ENCODE assay signal across 13 cellular contexts in the genomic region with DNA sequence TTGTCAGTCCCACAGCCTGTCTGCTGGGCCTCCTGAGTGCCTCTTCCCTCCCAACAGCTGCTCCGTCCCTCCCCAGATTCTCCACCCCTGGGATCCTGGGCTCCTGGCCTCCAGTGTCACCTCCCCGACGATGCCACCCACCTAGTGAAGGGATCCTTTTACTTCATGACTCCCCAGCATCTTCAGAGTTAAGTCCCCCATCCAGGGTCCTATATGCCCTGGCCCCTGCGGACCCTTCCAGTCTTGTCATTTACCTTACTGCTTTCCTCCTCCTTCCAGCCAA. TPM values are rescaled to one million over a fixed set of nuclear protein-coding genes. Genes with fewer than 3 reads are reported as not detected.
DNase-seq lines count a peak whose midpoint lies in the region; ATAC-seq and TF ChIP-seq lines count a peak whose summit lies in the region.
"Had no signal": no experiment of that assay in that cellular context is flagged by ENCODE, and none has a peak within 500 bp of the region (broad histone marks: within the 10 kb centered on the region; RNA-seq: fewer than 3 reads in every experiment).

No MANE protein-coding gene starts in this region.

- no peaks in the 10 kb centered on the region for H3K9me3 Mint-ChIP-seq in effector memory CD8-positive, alpha-beta T cell
- H3K9me3 Mint-ChIP-seq in nephron, result no peaks in the 10 kb centered on the region

- H3K4me1 ChIP-seq in cardiac muscle cell (ENCODE audit: low read depth) (peaks cover 23% of the 10 kb centered on the region), upper lobe of right lung (peaks cover 58% of the 10 kb centered on the region)

- H3K27ac Mint-ChIP-seq in effector memory CD8-positive, alpha-beta T cell, result peak overlapping the region; percentile 31 to 86
- peak overlapping the region; percentile 89 to 97 (median 89) for H3K27ac Mint-ChIP-seq in nephron
- H3K27ac Mint-ChIP-seq: progenitor cell of endocrine pancreas had no signal

- H3K4me1 Mint-ChIP-seq in effector memory CD8-positive, alpha-beta T cell (ENCODE audit: low read depth in 2 of 2), result peaks cover 14 to 17% of the 10 kb centered on the region in 2 donors
- H3K4me1 Mint-ChIP-seq in nephron, result peaks cover 52% of the 10 kb centered on the region

- intact Hi-C loops in left cardiac atrium (cut with DNase I), result no loop called here
- intact Hi-C loops in upper lobe of right lung (cut with DNase I), result no loop called here

- peak overlapping the region; percentile 67 for H3K27ac ChIP-seq in cardiac muscle cell
- peak overlapping the region; percentile 82 for H3K27ac ChIP-seq in upper lobe of right lung

- H3K27me3 ChIP-seq in cardiac muscle cell (no peaks in the 10 kb centered on the region), upper lobe of right lung (no peaks in the 10 kb centered on the region)

- ATAC-seq in left cardiac atrium (no peak), upper lobe of right lung (no peak), left lobe of liver (no peak)
- no peak for ATAC-seq in effector memory CD8-positive, alpha-beta T cell (replicated peaks)

- H3K36me3 ChIP-seq in cardiac muscle cell (no peaks in the 10 kb centered on the region), upper lobe of right lung (peaks cover 7% of the 10 kb centered on the region)

- H3K27me3 Mint-ChIP-seq in effector memory CD8-positive, alpha-beta T cell, result no peaks in the 10 kb centered on the region
- no peaks in the 10 kb centered on the region for H3K27me3 Mint-ChIP-seq in nephron (ENCODE audit: low read depth)

- TF ChIP-seq CTCF in cardiac muscle cell (IDR thresholded peaks at IDR 0.05; ENCODE audit: low read depth, low read length) (no peak), nephron (IDR thresholded peaks at IDR 0.05; ENCODE audit: unreplicated experiment in 3 of 3) (no peak), upper lobe of right lung (IDR thresholded peaks at IDR 0.05) (no peak)

- no peak overlapping the region for H3K4me3 Mint-ChIP-seq in effector memory CD8-positive, alpha-beta T cell
- H3K4me3 Mint-ChIP-seq in nephron, result peak overlapping the region in 2 of 3 experiments; percentile 13 to 39

- DNase-seq in cardiac muscle cell (ENCODE audit: low read depth in 1 of 2, low spot score in 1 of 2), result no peak
- DNase-seq in left cardiac atrium, result no peak
- no peak for DNase-seq in effector memory CD8-positive, alpha-beta T cell
- no peak for DNase-seq in upper lobe of right lung
- no peak for DNase-seq in cerebellar nuclear complex (lab: John Stamatoyannopoulos, UW)
- DNase-seq in left lobe of liver (ENCODE audit: low spot score), result no peak
- no peak for DNase-seq in germinal center (ENCODE audit: low spot score)
- DNase-seq: activated CD4-positive, alpha-beta T cell treated with anti-CD3 and anti-CD28 coated beads for 4 hours; NCI-H226; SHP77 treated with DMSO at 0.1 percent for 48 hours had no signal

- H3K9me3 ChIP-seq in cardiac muscle cell (ENCODE audit: low read depth), result no peaks in the 10 kb centered on the region
- no peaks in the 10 kb centered on the region for H3K9me3 ChIP-seq in upper lobe of right lung

- H3K36me3 Mint-ChIP-seq in effector memory CD8-positive, alpha-beta T cell (ENCODE audit: insufficient read depth), result peaks cover 27% of the 10 kb centered on the region
- H3K36me3 Mint-ChIP-seq in nephron (ENCODE audit: low read depth), result peaks cover 6% of the 10 kb centered on the region

- H3K4me3 ChIP-seq in cardiac muscle cell, result no peak overlapping the region
- no peak overlapping the region for H3K4me3 ChIP-seq in upper lobe of right lung

RNA-seq across cellular contexts. Expression of gene PRX, which starts 4.5 kb away (rescaled TPM):
- total RNA-seq in cardiac muscle cell (4.3 and 9.1 TPM in 2 replicates), left cardiac atrium (1 to 10 TPM; 2.8 to 3.6 TPM), upper lobe of right lung (36.2 TPM), left lobe of liver (0.70 TPM)
- 2.3 and 4.1 TPM in 2 replicates for polyA plus RNA-seq in cardiac muscle cell

RNA-seq across cellular contexts. Expression of gene SERTAD1, which starts 8.1 kb away (rescaled TPM):
- total RNA-seq in cardiac muscle cell (14.4 and 18.8 TPM in 2 replicates), left cardiac atrium (10 to 100 TPM in 1 of 2 donors, 1 to 10 TPM in 1; 9.4 to 17.0 TPM), upper lobe of right lung (22.1 TPM), left lobe of liver (4.7 TPM)
- polyA plus RNA-seq in cardiac muscle cell, result 18.2 and 19.5 TPM in 2 replicates

RNA-seq across cellular contexts. Expression of gene SERTAD3, which starts 26.5 kb away (rescaled TPM):
- total RNA-seq in cardiac muscle cell (44.4 and 58.6 TPM in 2 replicates), left cardiac atrium (10 to 100 TPM; 29.1 to 41.2 TPM), upper lobe of right lung (32.6 TPM), left lobe of liver (11.9 TPM)
- 66.2 and 73.8 TPM in 2 replicates for polyA plus RNA-seq in cardiac muscle cell

RNA-seq across cellular contexts. Expression of gene HIPK4, which starts 27.7 kb away (rescaled TPM):
- total RNA-seq in cardiac muscle cell (0.12 and 0.18 TPM in 2 replicates), left cardiac atrium (under 1 TPM; 0.09 to 0.10 TPM), upper lobe of right lung (0.64 TPM), left lobe of liver (not detected)
- 0.14 and 1.7 TPM in 2 replicates for polyA plus RNA-seq in cardiac muscle cell
- total RNA-seq: epithelial cell of proximal tubule, progenitor cell of endocrine pancreas had no signal

RNA-seq across cellular contexts. Expression of gene BLVRB, which starts 47.9 kb away (rescaled TPM):
- total RNA-seq in cardiac muscle cell, result 56.7 and 93.8 TPM in 2 replicates
- polyA plus RNA-seq in cardiac muscle cell, result 61.5 and 77.0 TPM in 2 replicates
- total RNA-seq in left cardiac atrium, result 100 to 1,000 TPM in 1 of 2 donors, 10 to 100 TPM in 1; 72.7 to 112 TPM
- 132 TPM for total RNA-seq in upper lobe of right lung
- 149 TPM for total RNA-seq in left lobe of liver

Comparison
In these comparisons a context has a peak if more than half of its experiments do, and no peak if none do; other contexts are left out.
1. H3K4me3 Mint-ChIP-seq: peak in nephron (2 of 3); none in effector memory CD8-positive, alpha-beta T cell (0 of 2).